ENCODE assay signal across 8 cellular contexts in genomic region chr11:68842427-68843051, GRCh38. TPM values are rescaled to one million over a fixed set of nuclear protein-coding genes. Genes with fewer than 3 reads are reported as not detected.
DNase-seq lines count a peak whose midpoint lies in the region; ATAC-seq and TF ChIP-seq lines count a peak whose summit lies in the region.

No MANE protein-coding gene starts in this region.

- H3K9me3 Mint-ChIP-seq in activated CD4-positive, alpha-beta memory T cell treated with anti-CD3 and anti-CD28 coated beads for 36 hours: no peaks in the 10 kb centered on the region
- no peaks in the 10 kb centered on the region for H3K9me3 Mint-ChIP-seq in stimulated activated effector memory CD8-positive, alpha-beta T cell treated with anti-CD3 and anti-CD28 coated beads, Interleukin-12 subunit alpha, Interleukin-12 subunit beta, amount 100 ng/mL, for 72 hours

- TF ChIP-seq POLR2A in HCT116 (IDR thresholded peaks at IDR 0.05; ENCODE audit: borderline replicate concordance, extremely low read depth, insufficient read depth, insufficient read length): no peak

- BruUV-seq in HCT116 (replicated peaks; lab: Mats Ljungman, UMichigan): no TSS peak

- H3K36me3 Mint-ChIP-seq in activated CD4-positive, alpha-beta memory T cell treated with anti-CD3 and anti-CD28 coated beads for 36 hours: no peaks in the 10 kb centered on the region
- peaks cover 15% of the 10 kb centered on the region for H3K36me3 Mint-ChIP-seq in stimulated activated effector memory CD8-positive, alpha-beta T cell treated with anti-CD3 and anti-CD28 coated beads, Interleukin-12 subunit alpha, Interleukin-12 subunit beta, amount 100 ng/mL, for 72 hours

- TF ChIP-seq RAD21 in HCT116 (IDR thresholded peaks at IDR 0.05; ENCODE audit: low read depth): no peak

- no peaks in the 10 kb centered on the region for H3K36me3 ChIP-seq in HCT116 (ENCODE audit: control insufficient read depth in 1 of 2, insufficient read depth in 2 of 2, low read length in 2 of 2)

- H3K9me3 ChIP-seq in HCT116 (ENCODE audit: control insufficient read depth in 1 of 2, insufficient read depth in 1 of 2, low read depth in 1 of 2, low read length in 2 of 2): no peaks in the 10 kb centered on the region

- CTCF ChIA-PET in HCT116 (lab: Charles Lee): interaction anchor here (1.8 to 2.3 kb wide), 2 partner anchors 17 to 210 kb away, joined by 7 to 13 read pairs; no protein-coding TSS in a partner anchor
- CTCF ChIA-PET in activated CD4-positive, alpha-beta memory T cell treated with anti-CD3 and anti-CD28 coated beads for 36 hours (lab: Charles Lee): interaction anchor here (0.7 to 3.6 kb wide), 7 partner anchors 17 to 232 kb away, joined by 3 to 29 read pairs (median 4); no protein-coding TSS in a partner anchor

- H3K4me1 Mint-ChIP-seq in activated CD4-positive, alpha-beta memory T cell treated with anti-CD3 and anti-CD28 coated beads for 36 hours (ENCODE audit: low read depth): peaks cover 37% of the 10 kb centered on the region
- H3K4me1 Mint-ChIP-seq in stimulated activated effector memory CD8-positive, alpha-beta T cell treated with anti-CD3 and anti-CD28 coated beads, Interleukin-12 subunit alpha, Interleukin-12 subunit beta, amount 100 ng/mL, for 72 hours: peaks cover 38% of the 10 kb centered on the region

- TF ChIP-seq CTCF in HCT116 (IDR thresholded peaks at IDR 0.05 in 2 of 3, conservative IDR thresholded peaks at IDR 0.05 in 1 of 3; ENCODE audit: borderline replicate concordance in 1 of 3, insufficient read depth in 1 of 3, low read depth in 2 of 3, low read length in 2 of 3) (no peak), foreskin fibroblast (IDR thresholded peaks at IDR 0.05; ENCODE audit: low read depth, low read length) (no peak)

- H3K4me3 ChIP-seq in HCT116 (replicated peaks in 1 of 2; ENCODE audit: low read depth in 1 of 2, low read length in 2 of 2) (peak overlapping the region in 1 of 2 experiments; percentile 84; a peak in 1 of 4 replicates), foreskin fibroblast (ENCODE audit: low read depth in 1 of 2, low read length in 2 of 2) (peak overlapping the region; percentile 43 to 64)

- H4K20me1 ChIP-seq in HCT116 (ENCODE audit: insufficient read depth): no peaks in the 10 kb centered on the region

- no peak overlapping the region for H3K9ac ChIP-seq in HCT116 (ENCODE audit: low read length)

- H3K27ac Mint-ChIP-seq in activated CD4-positive, alpha-beta memory T cell treated with anti-CD3 and anti-CD28 coated beads for 36 hours: peak overlapping the region; percentile 53
- H3K27ac Mint-ChIP-seq in stimulated activated effector memory CD8-positive, alpha-beta T cell treated with anti-CD3 and anti-CD28 coated beads, Interleukin-12 subunit alpha, Interleukin-12 subunit beta, amount 100 ng/mL, for 72 hours: peak overlapping the region; percentile 54

- H3K27me3 ChIP-seq in HCT116 (ENCODE audit: insufficient read depth, low read length): no peaks in the 10 kb centered on the region

- H3K79me2 ChIP-seq in HCT116 (ENCODE audit: insufficient read depth, low read length): peaks cover 27% of the 10 kb centered on the region

- no peak overlapping the region for H2AFZ ChIP-seq in HCT116 (ENCODE audit: low read depth, low read length, poor library complexity, severe bottlenecking)

- H3K4me3 Mint-ChIP-seq in activated CD4-positive, alpha-beta memory T cell treated with anti-CD3 and anti-CD28 coated beads for 36 hours: peak overlapping the region; percentile 87
- H3K4me3 Mint-ChIP-seq in stimulated activated effector memory CD8-positive, alpha-beta T cell treated with anti-CD3 and anti-CD28 coated beads, Interleukin-12 subunit alpha, Interleukin-12 subunit beta, amount 100 ng/mL, for 72 hours: peak overlapping the region; percentile 86

- intact Hi-C loops in HCT116 (cut with micrococcal nuclease): no loop called here
- intact Hi-C loops in activated CD4-positive, alpha-beta memory T cell treated with anti-CD3 and anti-CD28 coated beads for 36 hours (cut with micrococcal nuclease): loop anchor here (5.0 to 10.0 kb wide), 4 partner anchors 205 to 1362 kb away; partner anchors contain the start of genes FADD, PPP6R3 and TPCN2

- DNase-seq in HCT116 (ENCODE audit: low read depth, low spot score) (no peak), foreskin fibroblast (no peak), CD1c-positive myeloid dendritic cell (ENCODE audit: extremely low spot score) (no peak), occipital lobe (lab: John Stamatoyannopoulos, UW) (no peak)
- peak; percentile 15 for DNase-seq in activated CD4-positive, alpha-beta memory T cell treated with anti-CD3 and anti-CD28 coated beads for 36 hours
- DNase-seq in stimulated activated effector memory CD8-positive, alpha-beta T cell treated with anti-CD3 and anti-CD28 coated beads, Interleukin-12 subunit alpha, Interleukin-12 subunit beta, amount 100 ng/mL, for 72 hours (ENCODE audit: low spot score in 2 of 2): peak in 1 of 2 donors; percentile 55

- H3K9me2 ChIP-seq in HCT116 (ENCODE audit: insufficient read depth): no peaks in the 10 kb centered on the region

- peaks cover 32 to 50% of the 10 kb centered on the region in 2 experiments for H3K4me1 ChIP-seq in HCT116 (ENCODE audit: control insufficient read depth in 1 of 2, insufficient read depth in 2 of 2, low read length in 2 of 2)

- RAD21 ChIA-PET in HCT116 (lab: Charles Lee; ENCODE audit: low non-redundant PET in 1 of 2, low total read pairs in 2 of 2, uncharacterized antibody in 2 of 2, unreplicated experiment in 2 of 2): no interaction called here

- H3K4me2 ChIP-seq in HCT116 (ENCODE audit: low read length): peak overlapping the region; percentile 88

- peak overlapping the region; percentile 1; the same call in 1 of the 2 replicates for H3K27ac ChIP-seq in HCT116 (ENCODE audit: low read depth, low read length)

- no peaks in the 10 kb centered on the region for H3K27me3 Mint-ChIP-seq in activated CD4-positive, alpha-beta memory T cell treated with anti-CD3 and anti-CD28 coated beads for 36 hours

- POLR2A ChIA-PET in HCT116 (lab: Charles Lee): no interaction called here
- POLR2A ChIA-PET in activated CD4-positive, alpha-beta memory T cell treated with anti-CD3 and anti-CD28 coated beads for 36 hours (lab: Charles Lee): no interaction called here

- ATAC-seq in HCT116 (no peak), HG03354 (IDR thresholded peaks at IDR 0.05; ENCODE audit: poor library complexity, severe bottlenecking, unreplicated experiment) (no peak), HG02763 (IDR thresholded peaks at IDR 0.05; ENCODE audit: unreplicated experiment) (no peak)
- ATAC-seq in stimulated activated effector memory CD8-positive, alpha-beta T cell treated with anti-CD3 and anti-CD28 coated beads, Interleukin-12 subunit alpha, Interleukin-12 subunit beta, amount 100 ng/mL, for 72 hours: no peak

TF ChIP-seq in HCT116, 20 proteins besides CTCF, POLR2A, EP300 and RAD21 (continues in another document):
- no peak for TF ChIP-seq TCF7L2 (IDR thresholded peaks at IDR 0.05; ENCODE audit: borderline replicate concordance, extremely low read depth, insufficient read depth, insufficient read length)
- TF ChIP-seq ELF1 (IDR thresholded peaks at IDR 0.05; ENCODE audit: borderline replicate concordance, low read depth): no peak
- TF ChIP-seq JUND (IDR thresholded peaks at IDR 0.05): no peak
- no peak for TF ChIP-seq REST (IDR thresholded peaks at IDR 0.05; ENCODE audit: low read depth)
- TF ChIP-seq ZBTB33 (IDR thresholded peaks at IDR 0.05; ENCODE audit: extremely low read depth, insufficient replicate concordance, low read length): no peak
- TF ChIP-seq ATF3 (IDR thresholded peaks at IDR 0.05): no peak

RNA-seq across cellular contexts. Expression of gene CPT1A, which starts 0.8 kb away (rescaled TPM):
- total RNA-seq in HCT116 (2021; ENCODE audit: unreplicated experiment) (54.4 TPM), occipital lobe (5.5 TPM)
- 25.2 and 31.0 TPM in 2 replicates for polyA plus RNA-seq in HCT116 (2012)
- total RNA-seq in activated CD4-positive, alpha-beta memory T cell treated with anti-CD3 and anti-CD28 coated beads for 36 hours: 10 to 100 TPM; 28.8 to 32.9 TPM
